In the genomic region with DNA sequence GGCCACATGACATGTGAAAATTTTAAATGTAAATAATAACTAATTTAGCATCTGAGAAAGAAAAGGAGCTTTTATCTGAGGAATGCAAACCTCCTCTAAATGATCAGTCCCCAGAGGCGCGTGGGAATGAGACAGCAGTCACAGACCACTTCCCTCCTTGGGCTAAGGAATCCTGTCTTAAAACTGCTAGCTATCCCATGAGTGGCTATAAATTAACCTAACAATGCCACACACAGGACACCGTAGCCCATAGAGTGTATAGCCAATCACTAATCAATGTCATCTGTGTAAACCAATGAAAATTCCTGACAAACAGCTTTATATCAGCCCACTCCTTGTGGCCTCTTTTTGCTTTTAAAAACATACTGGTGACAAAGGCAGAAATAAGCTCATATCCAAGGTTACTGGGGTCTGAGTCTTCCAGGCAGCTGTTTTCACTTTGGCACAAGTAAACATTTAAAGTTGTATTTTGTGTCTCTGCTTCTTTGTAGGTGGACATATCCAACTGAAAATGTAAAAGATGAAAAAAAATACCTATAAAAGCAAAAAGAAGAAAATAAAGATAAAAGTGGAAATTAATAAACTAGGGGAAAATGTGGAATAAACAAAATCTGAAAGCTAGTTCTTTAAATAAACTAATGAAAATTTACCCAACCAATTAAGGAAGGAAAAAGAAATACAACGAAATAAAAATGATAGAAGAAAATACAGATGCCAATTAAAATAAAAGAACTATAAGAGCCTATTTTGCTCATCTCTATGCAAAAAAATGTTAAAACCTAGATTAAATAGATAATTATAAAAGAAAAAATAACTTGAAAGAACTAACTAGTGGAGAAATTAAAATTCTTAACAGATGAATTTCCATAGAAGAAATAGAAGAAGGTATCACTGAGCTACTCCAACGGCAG, we compare ENCODE assay signal across 22 cellular contexts. TPM values are rescaled to one million over a fixed set of nuclear protein-coding genes. Genes with fewer than 3 reads are reported as not detected.
A peak's percentile ranks its signal among the peaks of the same experiment; 100 is the strongest.
DNase-seq lines count a peak whose midpoint lies in the region; ATAC-seq and TF ChIP-seq lines count a peak whose summit lies in the region.
"Had no signal": no experiment of that assay in that cellular context is flagged by ENCODE, and none has a peak within 500 bp of the region (broad histone marks: within the 10 kb centered on the region; RNA-seq: fewer than 3 reads in every experiment).

No MANE protein-coding gene starts in this region.

- no peaks in the 10 kb centered on the region for H3K9me3 ChIP-seq in mesodermal cell (ENCODE audit: control insufficient read depth, low read length)
- H3K9me3 ChIP-seq: mucosa of descending colon, ovary, tibial nerve had no signal

- no peak for ATAC-seq in HG03095 (IDR thresholded peaks at IDR 0.05; ENCODE audit: unreplicated experiment)
- no peak for ATAC-seq in GM18520 (IDR thresholded peaks at IDR 0.05; ENCODE audit: unreplicated experiment)
- ATAC-seq: activated CD8-positive, alpha-beta memory T cell treated with anti-CD3 and anti-CD28 coated beads, Interleukin-2, amount 10 ng/mL, durations not matched to agents 7 days and 5 days; mucosa of descending colon; stimulated activated naive B cell treated with anti-CD40 and anti-IgM and Interleukin-4, amounts not matched to agents 10 μg/mL and 1 μg/mL and 100 μg/mL, for 72 hours had no signal

- TF ChIP-seq CTCF in fibroblast of mammary gland (conservative IDR thresholded peaks at IDR 0.05; ENCODE audit: control insufficient read depth, insufficient read depth, low read depth, low read length): no peak

- H3K4me1 ChIP-seq in ACC112 (ENCODE audit: control insufficient read depth, insufficient read depth, low read length, unreplicated experiment) (no peaks in the 10 kb centered on the region), mesodermal cell (ENCODE audit: control insufficient read depth, insufficient read depth, low read length, poor library complexity, severe bottlenecking) (peaks cover 15% of the 10 kb centered on the region)
- H3K4me1 ChIP-seq: Caco-2, tibial nerve had no signal

- no peaks in the 10 kb centered on the region for H3K27me3 ChIP-seq in ACC112 (ENCODE audit: insufficient read depth, low read length)
- H3K27me3 ChIP-seq: ovary, tibial nerve had no signal

- H3K79me2 ChIP-seq in ACC112 (ENCODE audit: control insufficient read depth, insufficient read depth, low read length, unreplicated experiment): no peaks in the 10 kb centered on the region

- H2AFZ ChIP-seq in ACC112 (ENCODE audit: low read length, unreplicated experiment): peak overlapping the region; percentile 57

- DNase-seq in LHCN-M2 (ENCODE audit: low read depth) (peak; percentile 51), fibroblast of mammary gland (ENCODE audit: low read depth) (peak; percentile 24), inferior parietal cortex (ENCODE audit: extremely low spot score) (no peak), NCI-H2171 treated with DMSO at 0.1 percent for 48 hours (lab: John Stamatoyannopoulos, UW) (no peak)
- DNase-seq: activated CD8-positive, alpha-beta memory T cell treated with anti-CD3 and anti-CD28 coated beads, Interleukin-2, amount 10 ng/mL, durations not matched to agents 7 days and 5 days; amniotic stem cell; Caco-2; cerebellar nuclear complex; H9; mucosa of descending colon; NCI-H146; NCI-H226; NK-92 treated with Interleukin-12 subunit alpha and Interleukin-12 subunit beta, amount 100 ng/mL, for 24 hours; ovary; stimulated activated naive B cell treated with anti-CD40 and anti-IgM and Interleukin-4, amounts not matched to agents 10 μg/mL and 1 μg/mL and 100 μg/mL, for 72 hours; T-helper 1 cell had no signal

- no peaks in the 10 kb centered on the region for H3K36me3 ChIP-seq in ACC112 (ENCODE audit: insufficient read depth, low read length)
- H3K36me3 ChIP-seq in mesodermal cell (ENCODE audit: control insufficient read depth, insufficient read depth, low read length): no peaks in the 10 kb centered on the region
- H3K36me3 ChIP-seq: ovary, tibial nerve had no signal

- H3K27ac ChIP-seq in ACC112 (ENCODE audit: low read depth, low read length) (no peak overlapping the region), mesodermal cell (ENCODE audit: low read depth, low read length, severe bottlenecking) (peak overlapping the region; percentile 57)
- H3K27ac ChIP-seq: ovary, tibial nerve had no signal

- H3K4me3 ChIP-seq in ACC112 (ENCODE audit: low read depth, low read length) (no peak overlapping the region), fibroblast of mammary gland (ENCODE audit: control insufficient read depth, low read depth, low read length) (no peak overlapping the region), mesodermal cell (ENCODE audit: extremely low read depth, insufficient read depth, low read length, poor library complexity, severe bottlenecking) (no peak overlapping the region)
- H3K4me3 ChIP-seq: mucosa of descending colon, ovary, tibial nerve had no signal

- WGBS in mesodermal cell (ENCODE audit: insufficient coverage in 2 of 2), 2 experiments: 44 to 50% methylated on average over 3 of the region's 5 CpGs

RNA-seq across cellular contexts. Expression of a gene that starts 32.9 kb away (rescaled TPM):
- 0.06 TPM in 2 replicates for total RNA-seq in LHCN-M2 (2014; rRNA removed)
- polyA plus RNA-seq in LHCN-M2 (2012): 0.05 TPM
- 0.07 TPM for polyA plus RNA-seq in mesodermal cell (2013, experiment 1 of 2)
- 0.05 TPM for polyA plus RNA-seq in mesodermal cell (2013, experiment 2 of 2)
- total RNA-seq: A673 had no signal

Comparison
In these comparisons a context has a peak if more than half of its experiments do, and no peak if none do; other contexts are left out.
1. DNase-seq: peak in LHCN-M2 (single experiment) and fibroblast of mammary gland (single experiment); none in inferior parietal cortex (single experiment) and NCI-H2171 treated with DMSO at 0.1 percent for 48 hours (single experiment).